ENCODE assay signal across 8 cellular contexts in the genomic region with DNA sequence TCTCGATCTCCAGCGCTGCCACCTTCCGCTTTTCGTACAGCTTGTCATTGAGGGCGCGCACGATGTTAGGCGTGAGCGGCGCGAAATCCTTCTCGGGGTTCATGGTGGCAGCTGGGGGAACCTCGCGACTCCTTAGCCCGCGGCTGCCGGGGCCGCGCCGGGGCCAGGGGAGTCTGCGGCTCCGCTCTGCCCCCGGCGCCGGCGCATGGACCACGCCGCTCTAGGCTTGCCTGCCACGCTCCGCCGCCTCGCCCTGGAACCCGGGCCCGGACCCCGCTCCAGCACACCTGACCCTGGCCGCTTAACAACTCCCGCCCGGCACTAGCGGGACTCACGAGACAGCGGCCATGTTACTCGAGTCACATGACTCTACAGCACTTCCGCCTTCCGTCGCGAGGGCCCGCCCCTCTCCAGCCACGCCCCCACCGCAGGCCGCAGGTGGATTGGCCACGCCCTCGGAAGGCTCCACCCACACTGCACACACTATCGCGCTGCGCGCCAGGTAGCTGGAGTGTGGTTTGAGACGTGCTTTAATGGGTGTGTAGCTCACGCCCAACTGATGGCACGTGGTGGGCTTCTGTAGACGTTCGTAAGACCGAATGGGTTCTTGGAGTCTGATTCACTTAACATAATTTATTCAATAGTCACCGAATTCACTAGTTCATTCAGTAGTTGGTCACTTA. TPM values are rescaled to one million over a fixed set of nuclear protein-coding genes. Genes with fewer than 3 reads are reported as not detected.
DNase-seq lines count a peak whose midpoint lies in the region; ATAC-seq and TF ChIP-seq lines count a peak whose summit lies in the region.

A gene (minus strand): TSS at position 361 of the 683 bp plus-strand sequence. CDS start 258 bp downstream, at position 103.

- no peaks in the 10 kb centered on the region for H3K27me3 ChIP-seq in duodenal mucosa (ENCODE audit: control insufficient read depth in 1 of 2, insufficient read depth in 2 of 2, low read length in 2 of 2)
- H3K27me3 ChIP-seq in right lobe of liver = no peaks in the 10 kb centered on the region

- no peak for TF ChIP-seq CTCF in right lobe of liver (IDR thresholded peaks at IDR 0.05)

- H3K36me3 ChIP-seq in duodenal mucosa (ENCODE audit: control insufficient read depth in 1 of 2, insufficient read depth in 2 of 2, low read length in 2 of 2) (no peaks in the 10 kb centered on the region), right lobe of liver (no peaks in the 10 kb centered on the region)

- TF ChIP-seq POLR2A in right lobe of liver (IDR thresholded peaks at IDR 0.05) = peak; percentile 56

- ATAC-seq in GM19438 (IDR thresholded peaks at IDR 0.05; ENCODE audit: low read depth, unreplicated experiment) = peak; percentile 98
- peak; percentile 92 for ATAC-seq in HG03571 (IDR thresholded peaks at IDR 0.05; ENCODE audit: unreplicated experiment)
- peak; percentile 99 to 100 (median 100) for ATAC-seq in right lobe of liver

- intact Hi-C loops in right lobe of liver (cut with DNase I) = no loop called here

- 0% methylated on average over 10 of the region's 63 CpGs for WGBS in right lobe of liver (ENCODE audit: insufficient coverage, low coverage, low lambda C conversion rate, missing lambda C conversion rate)

- H3K4me3 ChIP-seq in duodenal mucosa (ENCODE audit: low read depth in 1 of 2, low read length in 2 of 2) (peak within 1 kb of the TSS; percentile 95 to 98), right lobe of liver (peak within 1 kb of the TSS; percentile 55 to 95 (median 92))

- H3K9ac ChIP-seq in duodenal mucosa (ENCODE audit: low read depth in 1 of 2, low read length in 2 of 2) = peak within 1 kb of the TSS; percentile 71 to 91

- H3K9me3 ChIP-seq in duodenal mucosa (ENCODE audit: control insufficient read depth in 1 of 2, low read length in 2 of 2) = peaks cover 0 to 3% of the 10 kb centered on the region in 2 donors
- H3K9me3 ChIP-seq in right lobe of liver = no peaks in the 10 kb centered on the region

- no peak within 1 kb of the TSS for H3K27ac ChIP-seq in duodenal mucosa (ENCODE audit: low read depth, low read length)
- peak within 1 kb of the TSS in 2 of 3 donors; percentile 34 to 42 for H3K27ac ChIP-seq in right lobe of liver

- H3K4me1 ChIP-seq in duodenal mucosa (ENCODE audit: control insufficient read depth in 1 of 2, insufficient read depth in 2 of 2, low read length in 2 of 2) = peaks cover 12 to 22% of the 10 kb centered on the region in 2 donors
- H3K4me1 ChIP-seq in right lobe of liver = peaks cover 0 to 15% (median 9%) of the 10 kb centered on the region in 4 donors

- DNase-seq in CD1c-positive myeloid dendritic cell (ENCODE audit: extremely low spot score) = peak; percentile 94
- peak; percentile 92 for DNase-seq in NCI-H82 (lab: John Stamatoyannopoulos, UW)
- DNase-seq in activated CD4-positive, alpha-beta T cell treated with anti-CD3 and anti-CD28 coated beads, Interleukin-2, amount 50 U/mL, for 48 hours = peak; percentile 98
- peak; percentile 95 to 97 (median 96) for DNase-seq in right lobe of liver
- peak; percentile 95 to 96 for DNase-seq in stimulated activated CD4-positive, alpha-beta T cell treated with anti-CD3 and anti-CD28 coated beads, Interleukin-4, amount 100 ng/mL, for 4 hours

RNA-seq across cellular contexts. Expression of the gene that starts here (rescaled TPM):
- 10 to 100 TPM; 14.3 to 40.2 (median 23.4) TPM for total RNA-seq in right lobe of liver
